12 cellular contexts compared by ENCODE assay signal in the genomic region with DNA sequence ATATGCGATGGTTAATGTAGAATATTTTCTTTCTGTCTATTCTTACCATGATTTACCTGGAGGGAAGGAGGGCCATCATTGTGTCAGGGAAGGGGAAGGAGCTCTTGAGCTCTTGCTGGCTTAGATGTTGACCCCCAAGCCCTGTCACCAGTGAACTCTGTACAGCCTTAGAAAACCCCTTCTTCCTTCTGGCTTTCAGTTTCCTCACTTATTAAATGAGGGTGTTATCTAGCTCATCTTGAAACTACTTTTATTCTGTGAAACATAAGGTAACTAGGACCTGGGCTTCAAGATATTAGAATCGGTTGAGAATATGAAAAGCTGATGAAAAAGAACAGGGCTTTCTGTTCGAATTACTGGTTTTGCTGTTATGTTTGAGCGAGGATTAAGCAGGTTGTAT. TPM values are rescaled to one million over a fixed set of nuclear protein-coding genes. Genes with fewer than 3 reads are reported as not detected.
DNase-seq lines count a peak whose midpoint lies in the region; ATAC-seq, FAIRE-seq and TF ChIP-seq lines count a peak whose summit lies in the region.
"Had no signal": no experiment of that assay in that cellular context is flagged by ENCODE, and none has a peak within 500 bp of the region (broad histone marks: within the 10 kb centered on the region; RNA-seq: fewer than 3 reads in every experiment).

No MANE protein-coding gene starts in this region.

- no peak for FAIRE-seq in pancreas (lab: Jason Lieb, UNC)

- CTCF ChIA-PET in Caco-2 (lab: Charles Lee), result no interaction called here

- ATAC-seq in GM18517 (IDR thresholded peaks at IDR 0.05; ENCODE audit: unreplicated experiment), result peak; percentile 81
- peak; percentile 72 for ATAC-seq in GM21390 (IDR thresholded peaks at IDR 0.05; ENCODE audit: unreplicated experiment)
- ATAC-seq in HG03064 (IDR thresholded peaks at IDR 0.05; ENCODE audit: low read depth, unreplicated experiment), result peak; percentile 68
- ATAC-seq in pancreas, result no peak
- ATAC-seq: T-cell had no signal

- no peak overlapping the region for H3K27ac Mint-ChIP-seq in Caco-2 (ENCODE audit: unreplicated experiment)
- H3K27ac Mint-ChIP-seq: activated T-cell treated with anti-CD3 and anti-CD28 coated beads, Interleukin-2, amount 50 U/mL, for 72 hours; T-cell had no signal

- peaks cover 6% of the 10 kb centered on the region; the same call in 1 of the 2 replicates for H3K4me1 ChIP-seq in Caco-2
- H3K4me1 ChIP-seq in pancreas, result peaks cover 14 to 22% (median 20%) of the 10 kb centered on the region in 3 donors

- H3K9me3 ChIP-seq in Caco-2 (no peaks in the 10 kb centered on the region), pancreas (no peaks in the 10 kb centered on the region)
- H3K9me3 ChIP-seq: thyroid gland had no signal

- H3K36me3 ChIP-seq in Caco-2 (ENCODE audit: control insufficient read depth, insufficient read depth, low read length) (no peaks in the 10 kb centered on the region), pancreas (peaks cover 0 to 10% (median 0%) of the 10 kb centered on the region in 3 donors)
- H3K36me3 ChIP-seq: thyroid gland had no signal

- H3K4me1 Mint-ChIP-seq in Caco-2 (ENCODE audit: low read depth, unreplicated experiment), result peaks cover 12% of the 10 kb centered on the region

- POLR2A ChIA-PET in Caco-2 (lab: Charles Lee), result no interaction called here

- H3K4me3 Mint-ChIP-seq in Caco-2 (ENCODE audit: unreplicated experiment), result no peak overlapping the region
- H3K4me3 Mint-ChIP-seq: activated T-cell treated with anti-CD3 and anti-CD28 coated beads, Interleukin-2, amount 50 U/mL, for 72 hours; T-cell had no signal

- no peaks in the 10 kb centered on the region for H3K9me3 Mint-ChIP-seq in Caco-2 (ENCODE audit: unreplicated experiment)
- H3K9me3 Mint-ChIP-seq: activated T-cell treated with anti-CD3 and anti-CD28 coated beads, Interleukin-2, amount 50 U/mL, for 72 hours; T-cell had no signal

- H3K36me3 Mint-ChIP-seq in Caco-2 (ENCODE audit: insufficient read depth, unreplicated experiment), result peaks cover 17% of the 10 kb centered on the region
- H3K36me3 Mint-ChIP-seq: T-cell had no signal

- H3K4me3 ChIP-seq in Caco-2 (ENCODE audit: low read depth, low read length), result no peak overlapping the region
- no peak overlapping the region for H3K4me3 ChIP-seq in pancreas
- H3K4me3 ChIP-seq: thyroid gland had no signal

- H3K27ac ChIP-seq in epithelial cell of prostate, result peak overlapping the region; percentile 90
- no peak overlapping the region for H3K27ac ChIP-seq in pancreas
- H3K27ac ChIP-seq: thyroid gland had no signal

- no TSS peak for BruUV-seq in Caco-2 (replicated peaks; lab: Mats Ljungman, UMichigan)

- no peaks in the 10 kb centered on the region for H3K27me3 ChIP-seq in Caco-2 (replicated peaks; ENCODE audit: control insufficient read depth, insufficient read depth, low read length)
- no peaks in the 10 kb centered on the region for H3K27me3 ChIP-seq in pancreas
- H3K27me3 ChIP-seq: thyroid gland had no signal

- no peak for DNase-seq in epithelial cell of prostate (ENCODE audit: low read depth, low spot score)
- DNase-seq in effector CD8-positive, alpha-beta T cell (lab: John Stamatoyannopoulos, UW), result no peak
- no peak for DNase-seq in Caco-2
- DNase-seq in 8988T, result no peak
- no peak for DNase-seq in pancreas
- DNase-seq: activated T-cell treated with anti-CD3 and anti-CD28 coated beads, Interleukin-2, amount 50 U/mL, for 72 hours; head of caudate nucleus; T-cell; thyroid gland had no signal

- no peak for TF ChIP-seq CTCF in Caco-2 (IDR thresholded peaks at IDR 0.05; ENCODE audit: insufficient read depth in 1 of 2, low read depth in 1 of 2, low read length in 1 of 2, severe bottlenecking in 1 of 2, unreplicated experiment in 1 of 2)
- TF ChIP-seq CTCF in pancreas (IDR thresholded peaks at IDR 0.05), result no peak

- WGBS in pancreas, 2 donors, result 94% methylated on average over 4 of the region's 4 CpGs

- H3K27me3 Mint-ChIP-seq in Caco-2 (ENCODE audit: insufficient read depth, unreplicated experiment), result no peaks in the 10 kb centered on the region
- H3K27me3 Mint-ChIP-seq: T-cell had no signal

- intact Hi-C loops in Caco-2 (cut with micrococcal nuclease; ENCODE audit: unreplicated experiment), result loop anchor here (2.0 kb wide), 1 partner anchor 15 kb away; no protein-coding TSS in a partner anchor
- intact Hi-C loops in pancreas (cut with DNase I), result no loop called here

RNA-seq across cellular contexts. Expression of gene UTS2B, which starts 25.1 kb away (rescaled TPM):
- total RNA-seq in Caco-2 (2022) (0.19 and 0.52 TPM in 2 replicates), pancreas (under 1 TPM in 4 of 6 donors, not detected in 2; 0.25 to 0.35 (median 0.27) TPM)
- polyA plus RNA-seq in pancreas, result under 1 TPM in 1 of 2 donors, not detected in 1; 0.09 TPM
- total RNA-seq: activated T-cell treated with anti-CD3 and anti-CD28 coated beads, Interleukin-2, amount 50 U/mL, for 72 hours had no signal

RNA-seq across cellular contexts. Expression of gene CCDC50, which starts 26.2 kb away (rescaled TPM):
- 49.5 and 53.1 TPM in 2 replicates for total RNA-seq in Caco-2 (2022)
- 10 to 100 TPM; 24.5 to 44.4 (median 28.5) TPM for total RNA-seq in pancreas
- polyA plus RNA-seq in pancreas, result 10 to 100 TPM; 30.8 to 36.0 TPM

Comparison
In these comparisons a context has a peak if more than half of its experiments do, and no peak if none do; other contexts are left out.
1. ATAC-seq: peak in GM18517 (single experiment), GM21390 (single experiment) and HG03064 (single experiment); none in pancreas (0 of 4).